In the genomic region with DNA sequence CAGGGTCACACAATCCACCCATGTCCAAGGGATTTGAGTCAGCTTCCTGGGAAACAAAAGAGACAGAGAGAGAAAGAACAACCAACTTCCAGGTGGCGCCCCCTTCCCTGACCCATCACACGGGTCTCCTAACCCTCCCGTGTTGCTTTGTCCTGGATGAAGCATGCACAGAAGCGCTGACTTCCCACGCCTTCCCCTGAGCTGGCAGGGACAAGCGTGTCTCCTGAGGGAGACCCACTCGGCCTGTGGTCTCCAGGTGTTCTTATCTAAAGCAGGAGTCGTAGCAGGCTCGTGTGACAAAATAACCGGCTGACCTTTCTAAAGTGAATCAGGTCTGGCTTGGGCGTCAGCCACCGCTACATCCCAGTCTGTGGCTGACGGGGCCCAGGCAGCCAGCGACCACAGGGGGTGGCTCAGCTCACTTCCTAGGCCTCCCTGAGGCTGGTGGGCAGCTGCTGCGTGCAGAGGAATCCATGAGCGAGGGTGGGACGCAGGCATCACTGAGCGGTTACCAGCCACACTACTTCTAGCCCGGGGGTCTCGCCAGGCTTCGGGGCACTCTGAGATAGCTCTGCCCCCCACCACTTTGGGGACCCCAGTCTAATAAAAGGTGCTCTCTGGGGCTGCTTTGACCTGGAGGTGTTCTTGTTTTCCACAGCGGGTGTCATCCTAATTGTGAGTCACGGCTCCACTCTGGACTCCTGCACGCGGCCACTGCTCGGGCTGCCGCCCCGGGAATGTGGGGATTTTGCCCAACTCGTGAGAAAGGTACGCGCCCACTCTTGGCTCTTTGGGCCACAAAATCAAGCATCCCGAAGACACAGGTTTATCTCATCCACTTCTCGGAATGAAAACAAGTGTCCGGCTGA, we compare ENCODE assay signal across 23 cellular contexts. TPM values are rescaled to one million over a fixed set of nuclear protein-coding genes. Genes with fewer than 3 reads are reported as not detected.
A peak's percentile ranks its signal among the peaks of the same experiment; 100 is the strongest.
DNase-seq lines count a peak whose midpoint lies in the region; ATAC-seq, FAIRE-seq and TF ChIP-seq lines count a peak whose summit lies in the region.
"Had no signal": no experiment of that assay in that cellular context is flagged by ENCODE, and none has a peak within 500 bp of the region (broad histone marks: within the 10 kb centered on the region; RNA-seq: fewer than 3 reads in every experiment).

No MANE protein-coding gene starts in this region.

- 89% methylated on average over 34 of the region's 34 CpGs; no CpG with 5 or more reads in 1 of the 2 donors for WGBS in transverse colon (ENCODE audit: low coverage in 1 of 2), 2 donors

- DNase-seq in T-helper 1 cell, result no peak
- no peak for DNase-seq in stimulated activated naive CD8-positive, alpha-beta T cell treated with anti-CD3 and anti-CD28 coated beads, Interleukin-15, Interleukin-2, amounts not matched to agents 100 U/mL and 50 U/mL, for 24 hours
- peak; percentile 53 for DNase-seq in kidney
- peak; percentile 6 for DNase-seq in transverse colon
- no peak for DNase-seq in osteocyte (ENCODE audit: extremely low spot score, unreplicated experiment)
- DNase-seq: CD8-positive, alpha-beta memory T cell; DMS79; GOT3; HFFc6; Karpas-422; MG63; NCI-H1092; NCI-H2081 treated with DMSO at 0.1 percent for 48 hours; NCI-H524 treated with DMSO at 0.1 percent for 48 hours had no signal

- no peak for TF ChIP-seq CTCF in kidney (IDR thresholded peaks at IDR 0.05; ENCODE audit: borderline replicate concordance, extremely low read depth, insufficient read depth)
- no peak for TF ChIP-seq CTCF in transverse colon (IDR thresholded peaks at IDR 0.05)
- no peak for TF ChIP-seq CTCF in osteocyte (IDR thresholded peaks at IDR 0.05)

- H3K36me3 Mint-ChIP-seq in T-helper 1 cell treated with Interleukin-12 subunit alpha and Interleukin-12 subunit beta and Interleukin-4 antibody, amounts not matched to agents 30 μg/mL and 1 μg/mL, for 36 hours (ENCODE audit: low read depth), result peaks cover 82% of the 10 kb centered on the region
- peaks cover 73% of the 10 kb centered on the region for H3K36me3 Mint-ChIP-seq in stimulated activated naive CD8-positive, alpha-beta T cell treated with anti-CD3 and anti-CD28 coated beads, Interleukin-15, Interleukin-2, amounts not matched to agents 100 ng/mL and 50 ng/mL, for 24 hours (ENCODE audit: low read depth)
- no peaks in the 10 kb centered on the region for H3K36me3 Mint-ChIP-seq in osteocyte (ENCODE audit: unreplicated experiment)

- H3K27ac Mint-ChIP-seq in T-helper 1 cell treated with Interleukin-12 subunit alpha and Interleukin-12 subunit beta and Interleukin-4 antibody, amounts not matched to agents 30 μg/mL and 1 μg/mL, for 36 hours, result peak overlapping the region; percentile 55
- H3K27ac Mint-ChIP-seq in stimulated activated naive CD8-positive, alpha-beta T cell treated with anti-CD3 and anti-CD28 coated beads, Interleukin-15, Interleukin-2, amounts not matched to agents 100 ng/mL and 50 ng/mL, for 24 hours, result peak overlapping the region; percentile 73
- no peak overlapping the region for H3K27ac Mint-ChIP-seq in osteocyte (ENCODE audit: unreplicated experiment)
- H3K27ac Mint-ChIP-seq: HFFc6 had no signal

- in situ Hi-C loops in transverse colon (cut with MboI; ENCODE audit: low pct_ligation_motif_present in 1 of 4, low pct_unique_long_range_greater_than_20kb in 1 of 4, low sequenced_read_pairs in 3 of 4), result loop anchor here in 3 of 4 donors (10.0 kb wide), 3 partner anchors 59 to 299 kb away; no protein-coding TSS in a partner anchor

- no peak overlapping the region for H3K4me3 Mint-ChIP-seq in T-helper 1 cell treated with Interleukin-12 subunit alpha and Interleukin-12 subunit beta and Interleukin-4 antibody, amounts not matched to agents 30 μg/mL and 1 μg/mL, for 36 hours
- H3K4me3 Mint-ChIP-seq in stimulated activated naive CD8-positive, alpha-beta T cell treated with anti-CD3 and anti-CD28 coated beads, Interleukin-15, Interleukin-2, amounts not matched to agents 100 ng/mL and 50 ng/mL, for 24 hours, result no peak overlapping the region
- H3K4me3 Mint-ChIP-seq in osteocyte (ENCODE audit: unreplicated experiment), result no peak overlapping the region
- H3K4me3 Mint-ChIP-seq: CD8-positive, alpha-beta memory T cell; HFFc6 had no signal

- H3K4me3 ChIP-seq in kidney (ENCODE audit: low read length in 2 of 2) (no peak overlapping the region), transverse colon (no peak overlapping the region)
- H3K4me3 ChIP-seq: MG63 had no signal

- H3K4me1 ChIP-seq in kidney (ENCODE audit: control insufficient read depth in 1 of 2, insufficient read depth in 1 of 2, low read depth in 1 of 2, low read length in 2 of 2) (no peaks in the 10 kb centered on the region), transverse colon (no peaks in the 10 kb centered on the region)

- H3K9me3 ChIP-seq in kidney (ENCODE audit: control insufficient read depth in 1 of 2, low read length in 2 of 2), result no peaks in the 10 kb centered on the region
- no peaks in the 10 kb centered on the region for H3K9me3 ChIP-seq in transverse colon
- H3K9me3 ChIP-seq: MG63 had no signal

- no peaks in the 10 kb centered on the region for H3K27me3 ChIP-seq in transverse colon

- no peak for TF ChIP-seq EP300 in transverse colon (IDR thresholded peaks at IDR 0.05; ENCODE audit: low read depth)

- no peaks in the 10 kb centered on the region for H3K36me3 ChIP-seq in kidney (ENCODE audit: control insufficient read depth in 1 of 2, insufficient read depth in 2 of 2, low read length in 2 of 2)
- H3K36me3 ChIP-seq in transverse colon, result no peaks in the 10 kb centered on the region
- H3K36me3 ChIP-seq: MG63 had no signal

- H3K27ac ChIP-seq in kidney (ENCODE audit: low read depth in 2 of 2, low read length in 2 of 2) (no peak overlapping the region), transverse colon (no peak overlapping the region)
- H3K27ac ChIP-seq: 22Rv1 had no signal

- no peaks in the 10 kb centered on the region for H3K27me3 Mint-ChIP-seq in T-helper 1 cell treated with Interleukin-12 subunit alpha and Interleukin-12 subunit beta and Interleukin-4 antibody, amounts not matched to agents 30 μg/mL and 1 μg/mL, for 36 hours (ENCODE audit: low read depth)
- H3K27me3 Mint-ChIP-seq in stimulated activated naive CD8-positive, alpha-beta T cell treated with anti-CD3 and anti-CD28 coated beads, Interleukin-15, Interleukin-2, amounts not matched to agents 100 ng/mL and 50 ng/mL, for 24 hours, result peaks cover 3% of the 10 kb centered on the region
- H3K27me3 Mint-ChIP-seq in osteocyte (ENCODE audit: unreplicated experiment), result peaks cover 29% of the 10 kb centered on the region
- H3K27me3 Mint-ChIP-seq: CD8-positive, alpha-beta memory T cell had no signal

- no peak for FAIRE-seq in kidney (lab: Jason Lieb, UNC)
- FAIRE-seq: D721Med, G401.6 had no signal

- peaks cover 34% of the 10 kb centered on the region for H3K4me1 Mint-ChIP-seq in T-helper 1 cell treated with Interleukin-12 subunit alpha and Interleukin-12 subunit beta and Interleukin-4 antibody, amounts not matched to agents 30 μg/mL and 1 μg/mL, for 36 hours (ENCODE audit: low read depth)
- H3K4me1 Mint-ChIP-seq in stimulated activated naive CD8-positive, alpha-beta T cell treated with anti-CD3 and anti-CD28 coated beads, Interleukin-15, Interleukin-2, amounts not matched to agents 100 ng/mL and 50 ng/mL, for 24 hours (ENCODE audit: low read depth), result peaks cover 66% of the 10 kb centered on the region
- H3K4me1 Mint-ChIP-seq in osteocyte (ENCODE audit: unreplicated experiment), result no peaks in the 10 kb centered on the region

- ATAC-seq in stimulated activated naive CD8-positive, alpha-beta T cell treated with anti-CD3 and anti-CD28 coated beads, Interleukin-15, Interleukin-2, amounts not matched to agents 100 U/mL and 50 U/mL, for 24 hours, result no peak
- no peak for ATAC-seq in HG02852 (IDR thresholded peaks at IDR 0.05; ENCODE audit: unreplicated experiment)
- ATAC-seq: Panc1 had no signal

- H3K9me3 Mint-ChIP-seq in T-helper 1 cell treated with Interleukin-12 subunit alpha and Interleukin-12 subunit beta and Interleukin-4 antibody, amounts not matched to agents 30 μg/mL and 1 μg/mL, for 36 hours, result no peaks in the 10 kb centered on the region
- H3K9me3 Mint-ChIP-seq in stimulated activated naive CD8-positive, alpha-beta T cell treated with anti-CD3 and anti-CD28 coated beads, Interleukin-15, Interleukin-2, amounts not matched to agents 100 ng/mL and 50 ng/mL, for 24 hours, result peaks cover 5% of the 10 kb centered on the region
- no peaks in the 10 kb centered on the region for H3K9me3 Mint-ChIP-seq in osteocyte (ENCODE audit: unreplicated experiment)
- H3K9me3 Mint-ChIP-seq: CD8-positive, alpha-beta memory T cell had no signal

- TF ChIP-seq POLR2A in transverse colon (IDR thresholded peaks at IDR 0.05), result no peak

- intact Hi-C loops in kidney (cut with DNase I), result loop anchor here (10.0 kb wide), 1 partner anchor 109 kb away; no protein-coding TSS in a partner anchor
- intact Hi-C loops in transverse colon (cut with DNase I; ENCODE audit: low total_unique reads), result no loop called here

- H3K9ac ChIP-seq in kidney (ENCODE audit: low read length in 2 of 2), result no peak overlapping the region

RNA-seq across cellular contexts. Expression of a gene that starts 40.4 kb away (rescaled TPM):
- total RNA-seq in kidney (2.7 TPM), transverse colon (1 to 10 TPM in 1 of 4 donors, under 1 TPM in 2, not detected in 1; 0.37 to 3.0 (median 0.82) TPM), osteocyte (not detected in 2 replicates)
- polyA plus RNA-seq in kidney (ENCODE audit: insufficient read depth, low read depth, low replicate concordance), result not detected
- total RNA-seq: HFFc6 had no signal
- polyA plus RNA-seq: AG04450, BJ had no signal

RNA-seq across cellular contexts. Expression of a gene that starts 48.3 kb away (rescaled TPM):
- total RNA-seq in kidney (15.4 TPM), transverse colon (1 to 10 TPM in 1 of 4 donors, under 1 TPM in 1, not detected in 2; 0.68 to 1.3 TPM), osteocyte (not detected in 2 replicates)
- 3.0 TPM for polyA plus RNA-seq in kidney (ENCODE audit: insufficient read depth, low read depth, low replicate concordance)
- total RNA-seq: HFFc6 had no signal
- polyA plus RNA-seq: AG04450, BJ had no signal

RNA-seq across cellular contexts. Expression of a gene that starts 51.9 kb away (rescaled TPM):
- total RNA-seq in kidney (12.0 TPM), transverse colon (1 to 10 TPM in 3 of 4 donors, under 1 TPM in 1; 0.80 to 10.0 (median 8.0) TPM), osteocyte (0.19 and 0.34 TPM in 2 replicates)
- polyA plus RNA-seq in kidney (ENCODE audit: insufficient read depth, low read depth, low replicate concordance), result 13.0 TPM
- total RNA-seq: CD8-positive, alpha-beta memory T cell; HFFc6 had no signal
- polyA plus RNA-seq: AG04450; CD8-positive, alpha-beta memory T cell had no signal

Comparison
In these comparisons a context has a peak if more than half of its experiments do, and no peak if none do; other contexts are left out.
1. DNase-seq: peak in kidney (single experiment) and transverse colon (single experiment); none in T-helper 1 cell (0 of 5), stimulated activated naive CD8-positive, alpha-beta T cell treated with anti-CD3 and anti-CD28 coated beads, Interleukin-15, Interleukin-2, amounts not matched to agents 100 U/mL and 50 U/mL, for 24 hours (single experiment) and osteocyte (single experiment).